ENCODE assay signal across 13 cellular contexts in genomic region chr1:159657477-159657876, GRCh38. TPM values are rescaled to one million over a fixed set of nuclear protein-coding genes. Genes with fewer than 3 reads are reported as not detected.
"Had no signal": no experiment of that assay in that cellular context is flagged by ENCODE, and none has a peak within 500 bp of the region (broad histone marks: within the 10 kb centered on the region; RNA-seq: fewer than 3 reads in every experiment).

No MANE protein-coding gene starts in this region.

RNA-seq across cellular contexts. Expression of gene CRP, which starts 56.9 kb away (rescaled TPM):
- total RNA-seq: activated B cell treated with CpG ODN at 0.5 μM for 24 hours; activated CD4-positive, alpha-beta memory T cell treated with anti-CD3 and anti-CD28 coated beads for 36 hours; activated CD4-positive, alpha-beta memory T cell treated with anti-CD3 and anti-CD28 coated beads, Interleukin-2, amount 10 ng/mL, durations not matched to agents 7 days and 5 days; activated CD4-positive, alpha-beta T cell treated with anti-CD3 and anti-CD28 coated beads for 36 hours; activated CD4-positive, alpha-beta T cell treated with anti-CD3 and anti-CD28 coated beads, Interleukin-2, amount 10 ng/mL, durations not matched to agents 24 days and 14 days; activated CD4-positive, alpha-beta T cell treated with anti-CD3 and anti-CD28 coated beads, Interleukin-2, amount 10 ng/mL, durations not matched to agents 7 days and 5 days; activated CD8-positive, alpha-beta memory T cell treated with anti-CD3 and anti-CD28 coated beads for 36 hours; activated CD8-positive, alpha-beta memory T cell treated with anti-CD3 and anti-CD28 coated beads, Interleukin-2, amount 10 ng/mL, durations not matched to agents 7 days and 5 days; activated CD8-positive, alpha-beta T cell treated with anti-CD3 and anti-CD28 coated beads for 36 hours; activated CD8-positive, alpha-beta T cell treated with anti-CD3 and anti-CD28 coated beads, Interleukin-2, amount 10 ng/mL, durations not matched to agents 7 days and 5 days; T-helper 1 cell treated with Interleukin-12 subunit alpha and Interleukin-12 subunit beta and Interleukin-4 antibody, amounts not matched to agents 30 ng/mL and 1 ng/mL, for 36 hours; T-helper 17 cell; T-helper 2 cell treated with Interferon-gamma antibody and Interleukin-4, amounts not matched to agents 100 ng/mL and 5 ng/mL, for 36 hours had no signal
